Comparison of ENCODE assay signal across 8 cellular contexts in genomic region chr1:222617367-222617951, GRCh38. TPM values are rescaled to one million over a fixed set of nuclear protein-coding genes. Genes with fewer than 3 reads are reported as not detected.
DNase-seq lines count a peak whose midpoint lies in the region; ATAC-seq and TF ChIP-seq lines count a peak whose summit lies in the region.

No MANE protein-coding gene starts in this region.

- RAD21 ChIA-PET in HCT116 (lab: Charles Lee; ENCODE audit: low non-redundant PET in 1 of 2, low total read pairs in 2 of 2, uncharacterized antibody in 2 of 2, unreplicated experiment in 2 of 2): no interaction called here

- CTCF ChIA-PET in HCT116 (lab: Charles Lee): interaction anchor here (1.1 kb wide), 1 partner anchor 17 kb away, joined by 5 read pairs; no protein-coding TSS in a partner anchor

- TF ChIP-seq CTCF in HCT116 (IDR thresholded peaks at IDR 0.05 in 2 of 3, conservative IDR thresholded peaks at IDR 0.05 in 1 of 3; ENCODE audit: borderline replicate concordance in 1 of 3, insufficient read depth in 1 of 3, low read depth in 2 of 3, low read length in 2 of 3): no peak
- no peak for TF ChIP-seq CTCF in MM.1S (IDR thresholded peaks at IDR 0.05; ENCODE audit: low read length)
- TF ChIP-seq CTCF in foreskin fibroblast (IDR thresholded peaks at IDR 0.05; ENCODE audit: low read depth, low read length): no peak
- TF ChIP-seq CTCF in neural progenitor cell (IDR thresholded peaks at IDR 0.05): no peak
- no peak for TF ChIP-seq CTCF in stomach (IDR thresholded peaks at IDR 0.05)

- H4K20me1 ChIP-seq in HCT116 (ENCODE audit: insufficient read depth) (no peaks in the 10 kb centered on the region), MM.1S (ENCODE audit: insufficient read depth, low read length) (no peaks in the 10 kb centered on the region), neural progenitor cell (ENCODE audit: low read depth) (peaks cover 21% of the 10 kb centered on the region)

- no peak for TF ChIP-seq RAD21 in HCT116 (IDR thresholded peaks at IDR 0.05; ENCODE audit: low read depth)

- DNase-seq in HCT116 (ENCODE audit: low read depth, low spot score): peak; percentile 80
- peak; percentile 96 for DNase-seq in MM.1S
- DNase-seq in SHP77 treated with DMSO at 0.1 percent for 48 hours (lab: John Stamatoyannopoulos, UW): peak; percentile 93
- peak; percentile 92 for DNase-seq in activated gamma-delta T cell treated with Interleukin-2 at 50 U/mL for 16 hours
- DNase-seq in foreskin fibroblast: peak; percentile 96 to 98
- peak; percentile 98 for DNase-seq in neural progenitor cell (ENCODE audit: low spot score)
- DNase-seq in stomach: peak; percentile 93

- POLR2A ChIA-PET in HCT116 (lab: Charles Lee): no interaction called here

- H2AFZ ChIP-seq in HCT116 (ENCODE audit: low read depth, low read length, poor library complexity, severe bottlenecking): peak overlapping the region; percentile 79
- peak overlapping the region; percentile 94 for H2AFZ ChIP-seq in MM.1S (ENCODE audit: low read length)
- peak overlapping the region; percentile 98 for H2AFZ ChIP-seq in neural progenitor cell (replicated peaks)

- H3K27me3 ChIP-seq in HCT116 (ENCODE audit: insufficient read depth, low read length) (no peaks in the 10 kb centered on the region), MM.1S (replicated peaks; ENCODE audit: insufficient read depth, low read length) (no peaks in the 10 kb centered on the region), neural progenitor cell (peaks cover 32% of the 10 kb centered on the region), stomach (peaks cover 0 to 4% (median 0%) of the 10 kb centered on the region in 3 donors)

- H3K79me2 ChIP-seq in HCT116 (ENCODE audit: insufficient read depth, low read length) (peaks cover 30% of the 10 kb centered on the region; the same call in 1 of the 2 replicates), MM.1S (ENCODE audit: low read length) (peaks cover 12% of the 10 kb centered on the region), neural progenitor cell (ENCODE audit: low read depth) (peaks cover 36% of the 10 kb centered on the region)

- H3K27ac ChIP-seq in HCT116 (ENCODE audit: low read depth, low read length): no peak overlapping the region
- H3K27ac ChIP-seq in MM.1S (ENCODE audit: low read length): peak overlapping the region; percentile 31; the same call in 1 of the 2 replicates
- H3K27ac ChIP-seq in neural progenitor cell: no peak overlapping the region
- peak overlapping the region; percentile 73 to 90 (median 81) for H3K27ac ChIP-seq in stomach

- H3K27ac Mint-ChIP-seq in neural progenitor cell: peak overlapping the region; percentile 67

- peaks cover 12% of the 10 kb centered on the region for H3F3A ChIP-seq in MM.1S (ENCODE audit: insufficient read depth, low read length)
- peaks cover 6% of the 10 kb centered on the region for H3F3A ChIP-seq in neural progenitor cell (ENCODE audit: low read depth)

- no peaks in the 10 kb centered on the region for H3K9me3 Mint-ChIP-seq in neural progenitor cell

- intact Hi-C loops in HCT116 (cut with micrococcal nuclease): no loop called here
- intact Hi-C loops in stomach (cut with DNase I; ENCODE audit: low total_unique reads): no loop called here

- peaks cover 10% of the 10 kb centered on the region for H3K27me3 Mint-ChIP-seq in neural progenitor cell (ENCODE audit: insufficient read depth, low read depth)

- 1 to 5% (median 3%) methylated on average over 18 to 36 of the region's 37 CpGs for WGBS in stomach, 5 donors

- no peaks in the 10 kb centered on the region for H3K9me3 ChIP-seq in ES-I3 (ENCODE audit: control insufficient read depth, insufficient read depth, low read length)
- no peaks in the 10 kb centered on the region for H3K9me3 ChIP-seq in HCT116 (ENCODE audit: control insufficient read depth in 1 of 2, insufficient read depth in 1 of 2, low read depth in 1 of 2, low read length in 2 of 2)
- H3K9me3 ChIP-seq in MM.1S (replicated peaks; ENCODE audit: insufficient read depth, low read length): no peaks in the 10 kb centered on the region
- H3K9me3 ChIP-seq in neural progenitor cell (ENCODE audit: low read depth): no peaks in the 10 kb centered on the region
- H3K9me3 ChIP-seq in stomach: no peaks in the 10 kb centered on the region

- H3K36me3 Mint-ChIP-seq in neural progenitor cell: peaks cover 3% of the 10 kb centered on the region

- TF ChIP-seq POLR2A in HCT116 (IDR thresholded peaks at IDR 0.05; ENCODE audit: borderline replicate concordance, extremely low read depth, insufficient read depth, insufficient read length) (no peak), stomach (IDR thresholded peaks at IDR 0.05) (peak in 1 of 4 donors; percentile 41)

- H3K4me3 ChIP-seq in HCT116 (replicated peaks in 1 of 2; ENCODE audit: low read depth in 1 of 2, low read length in 2 of 2): no peak overlapping the region
- peak overlapping the region; percentile 64 for H3K4me3 ChIP-seq in MM.1S (ENCODE audit: low read length)
- peak overlapping the region; percentile 48 to 56 for H3K4me3 ChIP-seq in foreskin fibroblast (ENCODE audit: low read depth in 1 of 2, low read length in 2 of 2)
- peak overlapping the region; percentile 51 for H3K4me3 ChIP-seq in neural progenitor cell
- peak overlapping the region; percentile 84 to 97 (median 88) for H3K4me3 ChIP-seq in stomach

- H3K9me2 ChIP-seq in HCT116 (ENCODE audit: insufficient read depth) (no peaks in the 10 kb centered on the region), MM.1S (replicated peaks; ENCODE audit: insufficient read depth, low read length) (no peaks in the 10 kb centered on the region)

- peak; percentile 94 for ATAC-seq in HCT116

- peak overlapping the region; percentile 88 for H3K4me3 Mint-ChIP-seq in neural progenitor cell

- H3K9ac ChIP-seq in ES-I3 (ENCODE audit: low read depth, low read length): peak overlapping the region; percentile 56
- H3K9ac ChIP-seq in HCT116 (ENCODE audit: low read length): no peak overlapping the region
- H3K9ac ChIP-seq in MM.1S (ENCODE audit: low read length): peak overlapping the region; percentile 59
- no peak overlapping the region for H3K9ac ChIP-seq in neural progenitor cell

- TF ChIP-seq EP300 in stomach (IDR thresholded peaks at IDR 0.05): no peak

- H3K4me2 ChIP-seq in HCT116 (ENCODE audit: low read length) (peak overlapping the region; percentile 35), MM.1S (ENCODE audit: low read depth, low read length) (peak overlapping the region; percentile 79), neural progenitor cell (peak overlapping the region; percentile 77)

- BruUV-seq in HCT116 (replicated peaks; lab: Mats Ljungman, UMichigan): no TSS peak

- H3K4me1 ChIP-seq in ES-I3 (ENCODE audit: insufficient read depth, low read length) (no peaks in the 10 kb centered on the region), HCT116 (ENCODE audit: control insufficient read depth in 1 of 2, insufficient read depth in 2 of 2, low read length in 2 of 2) (peaks cover 2 to 16% of the 10 kb centered on the region in 2 experiments; a peak in 3 of 4 replicates), MM.1S (ENCODE audit: low read length) (peaks cover 28% of the 10 kb centered on the region), neural progenitor cell (peaks cover 15% of the 10 kb centered on the region), stomach (peaks cover 11 to 40% (median 27%) of the 10 kb centered on the region in 4 donors)

- peaks cover 13% of the 10 kb centered on the region for H3K4me1 Mint-ChIP-seq in neural progenitor cell

- H3K36me3 ChIP-seq in ES-I3 (ENCODE audit: insufficient read depth, low read length) (no peaks in the 10 kb centered on the region; the same call in 1 of the 2 replicates), HCT116 (ENCODE audit: control insufficient read depth in 1 of 2, insufficient read depth in 2 of 2, low read length in 2 of 2) (no peaks in the 10 kb centered on the region; a peak in 1 of 4 replicates), MM.1S (replicated peaks; ENCODE audit: insufficient read depth, low read length) (no peaks in the 10 kb centered on the region), neural progenitor cell (no peaks in the 10 kb centered on the region), stomach (peaks cover 0 to 13% (median 10%) of the 10 kb centered on the region in 4 donors)

TF ChIP-seq in HCT116, 20 proteins besides CTCF, POLR2A, EP300 and RAD21:
- no peak for TF ChIP-seq SIN3A (IDR thresholded peaks at IDR 0.05; ENCODE audit: low read depth)
- TF ChIP-seq POLR2AphosphoS5 (IDR thresholded peaks at IDR 0.05; ENCODE audit: low read depth, low read length): peak; percentile 42
- TF ChIP-seq MAX (IDR thresholded peaks at IDR 0.05): 0 out of 2 replicates have a peak, but pooled peaks have one; percentile 21

RNA-seq across cellular contexts. Expression of gene MIA3, which starts 0.4 kb away (rescaled TPM):
- total RNA-seq in HCT116 (2021; ENCODE audit: unreplicated experiment): 62.7 TPM
- 25.5 and 29.6 TPM in 2 replicates for polyA plus RNA-seq in HCT116 (2012)
- total RNA-seq in neural progenitor cell (ENCODE audit: low replicate concordance): 31.1 and 46.3 TPM in 2 replicates
- total RNA-seq in stomach: 100 to 1,000 TPM in 1 of 5 donors, 10 to 100 TPM in 4; 25.0 to 122 (median 94.6) TPM
- 10 to 100 TPM in 2 of 3 donors, 1 to 10 TPM in 1; 8.7 to 24.3 (median 15.5) TPM for polyA plus RNA-seq in stomach

RNA-seq across cellular contexts. Expression of gene TAF1A, which starts 27.7 kb away (rescaled TPM):
- total RNA-seq in HCT116 (2021; ENCODE audit: unreplicated experiment): 21.4 TPM
- polyA plus RNA-seq in HCT116 (2012): 4.7 and 7.1 TPM in 2 replicates
- total RNA-seq in neural progenitor cell (ENCODE audit: low replicate concordance): 25.1 and 32.8 TPM in 2 replicates
- total RNA-seq in stomach: 10 to 100 TPM in 3 of 5 donors, 1 to 10 TPM in 2; 3.5 to 35.6 (median 17.4) TPM
- 1 to 10 TPM; 1.3 to 3.2 (median 1.7) TPM for polyA plus RNA-seq in stomach

Comparison
In these comparisons a context has a peak if more than half of its experiments do, and no peak if none do; other contexts are left out.
1. H3K9ac ChIP-seq: peak in ES-I3 (single experiment) and MM.1S (single experiment); none in HCT116 (single experiment) and neural progenitor cell (single experiment).
2. H3K27ac ChIP-seq: peak in MM.1S (single experiment) and stomach (5 of 5); none in HCT116 (single experiment) and neural progenitor cell (single experiment).
3. H3K4me3 ChIP-seq: peak in MM.1S (single experiment), foreskin fibroblast (2 of 2), neural progenitor cell (single experiment) and stomach (4 of 4); none in HCT116 (0 of 2).
4. Peak in every context shown above with its lines, with median percentiles within 50 percentile points of each other: DNase-seq, H2AFZ ChIP-seq and H3K4me2 ChIP-seq.